Comparison of ENCODE assay signal across 1 cellular context in the genomic region with DNA sequence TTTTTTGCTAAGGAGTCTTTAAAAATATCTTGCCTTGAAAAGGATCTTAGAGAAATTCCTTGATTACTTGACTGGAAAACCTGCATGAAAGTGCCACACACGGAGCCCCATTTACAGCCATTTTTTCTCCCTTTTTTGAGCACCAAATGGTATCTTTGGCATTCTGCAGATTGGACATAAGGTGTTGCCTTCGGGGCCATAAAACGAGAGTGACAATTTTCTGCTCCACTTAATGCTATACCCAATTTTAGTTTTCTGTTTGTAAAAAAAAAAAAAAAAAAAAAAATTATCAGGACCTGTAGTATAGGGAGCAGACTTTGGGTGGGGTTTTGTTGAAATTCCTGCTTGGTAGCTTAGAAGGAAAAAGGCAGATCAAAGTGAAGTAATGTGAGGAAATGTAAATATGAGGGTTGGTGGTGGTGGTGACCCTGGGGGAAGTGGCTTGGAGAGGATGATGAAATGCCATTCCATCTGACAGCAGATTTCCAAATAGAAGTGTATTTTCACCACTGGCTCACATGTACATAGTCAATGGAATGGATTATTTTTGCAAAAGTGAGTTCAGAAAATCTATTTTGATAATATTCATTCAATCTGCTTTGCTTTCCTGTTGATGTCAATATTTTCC.
TF ChIP-seq lines count a peak whose summit lies in the region.

No MANE protein-coding gene starts in this region.

TF ChIP-seq in HepG2, 621 proteins besides CTCF, POLR2A, EP300 and RAD21 (continued from another document and continues in another):
- TF ChIP-seq, protein P1, sequence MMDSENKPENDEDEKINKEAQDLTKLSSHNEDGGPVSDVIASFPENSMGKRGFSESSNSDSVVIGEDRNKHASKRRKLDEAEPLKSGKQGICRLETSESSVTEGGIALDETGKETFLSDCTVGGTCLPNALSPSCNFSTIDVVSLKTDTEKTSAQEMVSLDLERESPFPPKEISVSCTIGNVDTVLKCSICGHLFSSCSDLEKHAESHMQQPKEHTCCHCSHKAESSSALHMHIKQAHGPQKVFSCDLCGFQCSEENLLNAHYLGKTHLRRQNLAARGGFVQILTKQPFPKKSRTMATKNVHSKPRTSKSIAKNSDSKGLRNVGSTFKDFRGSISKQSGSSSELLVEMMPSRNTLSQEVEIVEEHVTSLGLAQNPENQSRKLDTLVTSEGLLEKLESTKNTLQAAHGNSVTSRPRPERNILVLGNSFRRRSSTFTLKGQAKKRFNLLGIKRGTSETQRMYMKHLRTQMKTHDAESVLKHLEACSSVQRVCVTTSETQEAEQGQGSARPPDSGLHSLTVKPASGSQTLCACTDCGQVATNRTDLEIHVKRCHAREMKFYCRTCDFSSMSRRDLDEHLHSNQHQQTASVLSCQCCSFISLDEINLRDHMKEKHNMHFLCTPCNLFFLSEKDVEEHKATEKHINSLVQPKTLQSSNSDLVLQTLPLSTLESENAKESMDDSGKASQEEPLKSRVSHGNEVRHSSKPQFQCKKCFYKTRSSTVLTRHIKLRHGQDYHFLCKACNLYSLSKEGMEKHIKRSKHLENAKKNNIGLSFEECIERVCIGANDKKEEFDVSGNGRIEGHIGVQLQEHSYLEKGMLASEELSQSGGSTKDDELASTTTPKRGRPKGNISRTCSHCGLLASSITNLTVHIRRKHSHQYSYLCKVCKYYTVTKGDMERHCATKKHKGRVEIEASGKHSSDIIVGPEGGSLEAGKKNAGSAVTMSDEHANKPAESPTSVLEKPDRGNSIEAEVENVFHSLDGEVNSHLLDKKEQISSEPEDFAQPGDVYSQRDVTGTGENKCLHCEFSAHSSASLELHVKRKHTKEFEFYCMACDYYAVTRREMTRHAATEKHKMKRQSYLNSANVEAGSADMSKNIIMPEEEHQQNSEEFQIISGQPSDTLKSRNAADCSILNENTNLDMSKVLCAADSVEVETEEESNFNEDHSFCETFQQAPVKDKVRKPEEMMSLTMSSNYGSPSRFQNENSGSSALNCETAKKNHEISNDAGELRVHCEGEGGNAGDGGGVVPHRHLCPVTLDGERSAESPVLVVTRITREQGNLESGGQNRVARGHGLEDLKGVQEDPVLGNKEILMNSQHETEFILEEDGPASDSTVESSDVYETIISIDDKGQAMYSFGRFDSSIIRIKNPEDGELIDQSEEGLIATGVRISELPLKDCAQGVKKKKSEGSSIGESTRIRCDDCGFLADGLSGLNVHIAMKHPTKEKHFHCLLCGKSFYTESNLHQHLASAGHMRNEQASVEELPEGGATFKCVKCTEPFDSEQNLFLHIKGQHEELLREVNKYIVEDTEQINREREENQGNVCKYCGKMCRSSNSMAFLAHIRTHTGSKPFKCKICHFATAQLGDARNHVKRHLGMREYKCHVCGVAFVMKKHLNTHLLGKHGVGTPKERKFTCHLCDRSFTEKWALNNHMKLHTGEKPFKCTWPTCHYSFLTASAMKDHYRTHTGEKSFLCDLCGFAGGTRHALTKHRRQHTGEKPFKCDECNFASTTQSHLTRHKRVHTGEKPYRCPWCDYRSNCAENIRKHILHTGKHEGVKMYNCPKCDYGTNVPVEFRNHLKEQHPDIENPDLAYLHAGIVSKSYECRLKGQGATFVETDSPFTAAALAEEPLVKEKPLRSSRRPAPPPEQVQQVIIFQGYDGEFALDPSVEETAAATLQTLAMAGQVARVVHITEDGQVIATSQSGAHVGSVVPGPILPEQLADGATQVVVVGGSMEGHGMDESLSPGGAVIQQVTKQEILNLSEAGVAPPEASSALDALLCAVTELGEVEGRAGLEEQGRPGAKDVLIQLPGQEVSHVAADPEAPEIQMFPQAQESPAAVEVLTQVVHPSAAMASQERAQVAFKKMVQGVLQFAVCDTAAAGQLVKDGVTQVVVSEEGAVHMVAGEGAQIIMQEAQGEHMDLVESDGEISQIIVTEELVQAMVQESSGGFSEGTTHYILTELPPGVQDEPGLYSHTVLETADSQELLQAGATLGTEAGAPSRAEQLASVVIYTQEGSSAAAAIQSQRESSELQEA (CRISPR knock-in tag; IDR thresholded peaks at IDR 0.05; ENCODE audit: not compliant biosample characterization) = no peak
- TF ChIP-seq MXD3 (CRISPR knock-in tag; IDR thresholded peaks at IDR 0.05) (no peak), ZNF879 (CRISPR knock-in tag; IDR thresholded peaks at IDR 0.05) (no peak), KMT2A (CRISPR knock-in tag; IDR thresholded peaks at IDR 0.05) (no peak), TCF7 (IDR thresholded peaks at IDR 0.05; ENCODE audit: low read depth) (peak; percentile 97), AKAP8 (CRISPR knock-in tag; IDR thresholded peaks at IDR 0.05) (no peak), PAXIP1 (CRISPR knock-in tag; conservative IDR thresholded peaks at IDR 0.05) (peak; percentile 90), ZNF232 (CRISPR knock-in tag; IDR thresholded peaks at IDR 0.05; ENCODE audit: borderline replicate concordance) (no peak), HOXA7 (CRISPR knock-in tag; IDR thresholded peaks at IDR 0.05) (no peak), ZNF616 (CRISPR knock-in tag; IDR thresholded peaks at IDR 0.05; ENCODE audit: low read depth) (no peak), CBX2 (IDR thresholded peaks at IDR 0.05; ENCODE audit: low read depth, low read length) (no peak), CBX2 (CRISPR knock-in tag; IDR thresholded peaks at IDR 0.05; ENCODE audit: low read depth) (no peak), CC2D1A (CRISPR knock-in tag; IDR thresholded peaks at IDR 0.05) (no peak), ZNF775 (CRISPR knock-in tag; IDR thresholded peaks at IDR 0.05; ENCODE audit: borderline replicate concordance) (no peak), ZSCAN22 (CRISPR knock-in tag; IDR thresholded peaks at IDR 0.05) (no peak), SMAD1 (CRISPR knock-in tag; IDR thresholded peaks at IDR 0.05; ENCODE audit: borderline replicate concordance, low read depth) (no peak), NR2F2 (IDR thresholded peaks at IDR 0.05; ENCODE audit: borderline replicate concordance, low read depth) (peak; percentile 96), JUND (CRISPR knock-in tag; IDR thresholded peaks at IDR 0.05) (no peak), MYNN (CRISPR knock-in tag; IDR thresholded peaks at IDR 0.05; ENCODE audit: low read depth) (no peak), MED8 (CRISPR knock-in tag; IDR thresholded peaks at IDR 0.05; ENCODE audit: insufficient replicate concordance) (no peak), ZNF282 (IDR thresholded peaks at IDR 0.05; ENCODE audit: partially characterized antibody) (no peak), SRY (CRISPR knock-in tag; IDR thresholded peaks at IDR 0.05) (no peak), ZBTB10 (CRISPR knock-in tag; IDR thresholded peaks at IDR 0.05; ENCODE audit: borderline replicate concordance) (no peak), ESRRA (CRISPR knock-in tag; IDR thresholded peaks at IDR 0.05; ENCODE audit: low read depth) (no peak)
- TF ChIP-seq, protein P2, sequence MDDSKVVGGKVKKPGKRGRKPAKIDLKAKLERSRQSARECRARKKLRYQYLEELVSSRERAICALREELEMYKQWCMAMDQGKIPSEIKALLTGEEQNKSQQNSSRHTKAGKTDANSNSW (CRISPR knock-in tag; IDR thresholded peaks at IDR 0.05; ENCODE audit: borderline replicate concordance) = no peak
- TF ChIP-seq, protein P3, sequence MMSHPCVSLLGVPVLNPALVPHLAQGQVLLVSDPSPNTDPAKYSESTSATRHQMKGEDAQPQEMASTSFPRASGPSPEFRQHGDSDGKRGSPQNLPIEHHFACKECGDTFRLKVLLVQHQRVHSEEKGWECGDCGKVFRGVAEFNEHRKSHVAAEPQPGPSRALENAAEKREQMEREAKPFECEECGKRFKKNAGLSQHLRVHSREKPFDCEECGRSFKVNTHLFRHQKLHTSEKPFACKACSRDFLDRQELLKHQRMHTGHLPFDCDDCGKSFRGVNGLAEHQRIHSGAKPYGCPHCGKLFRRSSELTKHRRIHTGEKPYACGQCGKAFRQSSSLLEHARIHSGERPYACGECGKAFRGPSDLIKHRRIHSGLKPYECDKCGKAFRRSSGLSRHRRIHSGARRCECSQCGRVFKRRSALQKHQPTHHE (CRISPR knock-in tag; IDR thresholded peaks at IDR 0.05; ENCODE audit: borderline replicate concordance) = peak; percentile 72; the same call in 1 of the 2 replicates
- TF ChIP-seq, protein P4, sequence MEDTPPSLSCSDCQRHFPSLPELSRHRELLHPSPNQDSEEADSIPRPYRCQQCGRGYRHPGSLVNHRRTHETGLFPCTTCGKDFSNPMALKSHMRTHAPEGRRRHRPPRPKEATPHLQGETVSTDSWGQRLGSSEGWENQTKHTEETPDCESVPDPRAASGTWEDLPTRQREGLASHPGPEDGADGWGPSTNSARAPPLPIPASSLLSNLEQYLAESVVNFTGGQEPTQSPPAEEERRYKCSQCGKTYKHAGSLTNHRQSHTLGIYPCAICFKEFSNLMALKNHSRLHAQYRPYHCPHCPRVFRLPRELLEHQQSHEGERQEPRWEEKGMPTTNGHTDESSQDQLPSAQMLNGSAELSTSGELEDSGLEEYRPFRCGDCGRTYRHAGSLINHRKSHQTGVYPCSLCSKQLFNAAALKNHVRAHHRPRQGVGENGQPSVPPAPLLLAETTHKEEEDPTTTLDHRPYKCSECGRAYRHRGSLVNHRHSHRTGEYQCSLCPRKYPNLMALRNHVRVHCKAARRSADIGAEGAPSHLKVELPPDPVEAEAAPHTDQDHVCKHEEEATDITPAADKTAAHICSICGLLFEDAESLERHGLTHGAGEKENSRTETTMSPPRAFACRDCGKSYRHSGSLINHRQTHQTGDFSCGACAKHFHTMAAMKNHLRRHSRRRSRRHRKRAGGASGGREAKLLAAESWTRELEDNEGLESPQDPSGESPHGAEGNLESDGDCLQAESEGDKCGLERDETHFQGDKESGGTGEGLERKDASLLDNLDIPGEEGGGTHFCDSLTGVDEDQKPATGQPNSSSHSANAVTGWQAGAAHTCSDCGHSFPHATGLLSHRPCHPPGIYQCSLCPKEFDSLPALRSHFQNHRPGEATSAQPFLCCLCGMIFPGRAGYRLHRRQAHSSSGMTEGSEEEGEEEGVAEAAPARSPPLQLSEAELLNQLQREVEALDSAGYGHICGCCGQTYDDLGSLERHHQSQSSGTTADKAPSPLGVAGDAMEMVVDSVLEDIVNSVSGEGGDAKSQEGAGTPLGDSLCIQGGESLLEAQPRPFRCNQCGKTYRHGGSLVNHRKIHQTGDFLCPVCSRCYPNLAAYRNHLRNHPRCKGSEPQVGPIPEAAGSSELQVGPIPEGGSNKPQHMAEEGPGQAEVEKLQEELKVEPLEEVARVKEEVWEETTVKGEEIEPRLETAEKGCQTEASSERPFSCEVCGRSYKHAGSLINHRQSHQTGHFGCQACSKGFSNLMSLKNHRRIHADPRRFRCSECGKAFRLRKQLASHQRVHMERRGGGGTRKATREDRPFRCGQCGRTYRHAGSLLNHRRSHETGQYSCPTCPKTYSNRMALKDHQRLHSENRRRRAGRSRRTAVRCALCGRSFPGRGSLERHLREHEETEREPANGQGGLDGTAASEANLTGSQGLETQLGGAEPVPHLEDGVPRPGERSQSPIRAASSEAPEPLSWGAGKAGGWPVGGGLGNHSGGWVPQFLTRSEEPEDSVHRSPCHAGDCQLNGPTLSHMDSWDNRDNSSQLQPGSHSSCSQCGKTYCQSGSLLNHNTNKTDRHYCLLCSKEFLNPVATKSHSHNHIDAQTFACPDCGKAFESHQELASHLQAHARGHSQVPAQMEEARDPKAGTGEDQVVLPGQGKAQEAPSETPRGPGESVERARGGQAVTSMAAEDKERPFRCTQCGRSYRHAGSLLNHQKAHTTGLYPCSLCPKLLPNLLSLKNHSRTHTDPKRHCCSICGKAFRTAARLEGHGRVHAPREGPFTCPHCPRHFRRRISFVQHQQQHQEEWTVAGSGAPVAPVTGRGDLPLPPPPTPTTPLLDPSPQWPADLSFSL (CRISPR knock-in tag; IDR thresholded peaks at IDR 0.05) = no peak
- TF ChIP-seq, protein P5, sequence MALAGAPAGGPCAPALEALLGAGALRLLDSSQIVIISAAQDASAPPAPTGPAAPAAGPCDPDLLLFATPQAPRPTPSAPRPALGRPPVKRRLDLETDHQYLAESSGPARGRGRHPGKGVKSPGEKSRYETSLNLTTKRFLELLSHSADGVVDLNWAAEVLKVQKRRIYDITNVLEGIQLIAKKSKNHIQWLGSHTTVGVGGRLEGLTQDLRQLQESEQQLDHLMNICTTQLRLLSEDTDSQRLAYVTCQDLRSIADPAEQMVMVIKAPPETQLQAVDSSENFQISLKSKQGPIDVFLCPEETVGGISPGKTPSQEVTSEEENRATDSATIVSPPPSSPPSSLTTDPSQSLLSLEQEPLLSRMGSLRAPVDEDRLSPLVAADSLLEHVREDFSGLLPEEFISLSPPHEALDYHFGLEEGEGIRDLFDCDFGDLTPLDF (CRISPR knock-in tag; IDR thresholded peaks at IDR 0.05) = no peak
